In the genomic region with DNA sequence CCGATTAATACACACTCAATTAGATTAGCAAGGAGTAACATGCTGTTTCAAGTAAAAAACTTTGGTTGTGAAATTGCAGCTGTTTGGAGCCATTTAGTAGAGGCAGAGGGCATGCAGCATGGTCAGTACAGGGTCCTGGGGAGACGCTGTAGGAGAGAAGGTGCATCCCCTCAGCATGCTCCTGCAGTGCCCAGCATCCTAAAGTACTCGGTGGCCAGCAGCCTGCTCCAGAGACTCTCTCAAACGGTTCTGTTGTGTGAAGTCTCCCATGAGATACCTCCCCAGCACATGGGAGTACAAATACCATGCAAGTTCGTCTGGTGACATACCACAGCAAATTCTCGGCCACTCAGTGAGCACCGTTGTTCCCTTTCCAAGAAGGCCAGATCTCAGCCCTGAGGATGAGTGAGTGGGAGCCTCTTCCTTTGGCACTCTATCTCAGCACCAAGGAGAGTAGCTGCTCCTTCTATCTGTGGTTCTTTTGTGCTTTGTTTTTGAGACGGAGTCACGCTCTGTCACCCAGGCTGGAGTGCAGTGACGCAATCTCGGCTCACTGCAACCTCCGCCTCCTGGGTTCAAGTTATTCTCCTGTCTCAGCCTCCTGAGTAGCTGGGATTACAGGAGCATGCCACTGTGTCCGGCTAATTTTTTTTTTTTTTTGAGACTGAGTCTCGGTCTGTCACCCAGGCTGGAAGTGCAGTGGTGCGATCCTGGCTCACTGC, we compare ENCODE assay signal across 17 cellular contexts.
DNase-seq lines count a peak whose midpoint lies in the region; ATAC-seq, FAIRE-seq and TF ChIP-seq lines count a peak whose summit lies in the region.
"Had no signal": no experiment of that assay in that cellular context is flagged by ENCODE, and none has a peak within 500 bp of the region (broad histone marks: within the 10 kb centered on the region; RNA-seq: fewer than 3 reads in every experiment).

No MANE protein-coding gene starts in this region.

- H2AFZ ChIP-seq in HepG2 (ENCODE audit: low read length) = no peak overlapping the region

- no peak overlapping the region for H3K4me3 ChIP-seq in HEK293 (ENCODE audit: low read depth, low read length)
- H3K4me3 ChIP-seq in HepG2 (replicated peaks in 1 of 3; ENCODE audit: insufficient read depth in 1 of 3, low read depth in 2 of 3, low read length in 3 of 3) = no peak overlapping the region
- H3K4me3 ChIP-seq in testis = no peak overlapping the region
- H3K4me3 ChIP-seq: ovary, stomach had no signal

- CTCF ChIA-PET in HEK293 (lab: Yijun Ruan, JAX) (interaction anchor here (0.5 to 1.0 kb wide), 3 partner anchors 176 to 316 kb away, joined by 3 to 4 read pairs (median 3); no protein-coding TSS in a partner anchor), HepG2 (lab: Yijun Ruan, JAX; ENCODE audit: low intra/inter-chr PET ratio, low total read pairs) (no interaction called here)

- H4K20me1 ChIP-seq in HepG2 (ENCODE audit: insufficient read depth, low read length) = no peaks in the 10 kb centered on the region

- FAIRE-seq in HepG2 (lab: Jason Lieb, UNC) (no peak), RCC 7860 (lab: Jason Lieb, UNC) (no peak)
- FAIRE-seq: HTR-8/SVneo had no signal

- H3K27ac ChIP-seq in HEK293 (ENCODE audit: extremely low read depth, low read depth, low read length) = no peak overlapping the region
- H3K27ac ChIP-seq in cingulate gyrus (ENCODE audit: low read depth, low read length) = peak overlapping the region; percentile 32
- H3K27ac ChIP-seq in HepG2 (ENCODE audit: extremely low read length, insufficient read depth, low read length) = no peak overlapping the region
- H3K27ac ChIP-seq in testis = peak overlapping the region; percentile 2 to 28
- H3K27ac ChIP-seq: ovary, stomach, WERI-Rb-1 had no signal

- H3K9ac ChIP-seq in HepG2 (ENCODE audit: insufficient read depth, low read depth, low read length) = no peak overlapping the region

- whole genome bisulfite sequencing in HepG2 (ENCODE audit: low lambda C conversion rate) = 97% methylated on average over 13 of the region's 15 CpGs
- WGBS in testis, 2 donors = 63 to 68% methylated on average over 15 of the region's 15 CpGs

- H3K27me3 ChIP-seq in HepG2 (ENCODE audit: control insufficient read depth in 1 of 2, insufficient read depth in 2 of 2, low read length in 2 of 2) (no peaks in the 10 kb centered on the region), testis (no peaks in the 10 kb centered on the region)
- H3K27me3 ChIP-seq: ovary, stomach had no signal

- TF ChIP-seq RAD21 in HepG2 (CRISPR knock-in tag; IDR thresholded peaks at IDR 0.05) = no peak

- no peak overlapping the region for H3K4me2 ChIP-seq in HepG2 (ENCODE audit: low read depth, low read length)

- H3K79me2 ChIP-seq in HepG2 (ENCODE audit: insufficient read depth, low read length) = no peaks in the 10 kb centered on the region

- TF ChIP-seq EP300 in HepG2 (IDR thresholded peaks at IDR 0.05; ENCODE audit: low read depth in 2 of 2, low read length in 2 of 2) (no peak), HepG2 (CRISPR knock-in tag; IDR thresholded peaks at IDR 0.05; ENCODE audit: borderline replicate concordance) (no peak)

- H3K36me3 ChIP-seq in HEK293 (ENCODE audit: control insufficient read depth in 2 of 2, insufficient read depth in 1 of 2, low read length in 2 of 2) (peaks cover 0 to 3% of the 10 kb centered on the region in 2 experiments; a peak in 1 of 3 replicates), HepG2 (replicated peaks in 1 of 2; ENCODE audit: control insufficient read depth in 1 of 2, insufficient read depth in 2 of 2, low read length in 2 of 2) (peaks cover 0 to 10% of the 10 kb centered on the region in 2 experiments; a peak in 2 of 5 replicates), testis (ENCODE audit: low read depth, missing control alignments) (no peaks in the 10 kb centered on the region)
- H3K36me3 ChIP-seq: ovary had no signal

- in situ Hi-C loops in HepG2 (cut with HindIII; ENCODE audit: extremely low pct_ligation_motif_present, low pct_unique_long_range_greater_than_20kb) = loop anchor here (5.0 kb wide), 1 partner anchor 173 kb away; no protein-coding TSS in a partner anchor

- peak; percentile 42 for ATAC-seq in HepG2
- ATAC-seq in GM18868 (IDR thresholded peaks at IDR 0.05; ENCODE audit: unreplicated experiment) = no peak

- H3K4me1 ChIP-seq in HEK293 (ENCODE audit: control insufficient read depth, insufficient read depth, low read length) (no peaks in the 10 kb centered on the region), HepG2 (ENCODE audit: insufficient read depth, low read length) (no peaks in the 10 kb centered on the region), testis (no peaks in the 10 kb centered on the region)

- POLR2A ChIA-PET in HEK293 (lab: Yijun Ruan, JAX) (no interaction called here), HepG2 (lab: Yijun Ruan, JAX) (no interaction called here)

- H3K9me3 ChIP-seq in HEK293 (ENCODE audit: control insufficient read depth, insufficient read depth, low read depth, low read length) = no peaks in the 10 kb centered on the region
- H3K9me3 ChIP-seq in HepG2 (ENCODE audit: low read length) = no peaks in the 10 kb centered on the region
- no peaks in the 10 kb centered on the region for H3K9me3 ChIP-seq in testis
- H3K9me3 ChIP-seq: ovary, stomach had no signal

- intact Hi-C loops in HepG2 (cut with micrococcal nuclease; ENCODE audit: unreplicated experiment) (no loop called here), testis (cut with DNase I; ENCODE audit: low total_unique reads) (no loop called here)

- TF ChIP-seq CTCF in HEK293 (tag by site-specific recombination; IDR thresholded peaks at IDR 0.05) = no peak
- TF ChIP-seq CTCF in HepG2 (CRISPR knock-in tag; IDR thresholded peaks at IDR 0.05) = no peak
- no peak for TF ChIP-seq CTCF in testis (IDR thresholded peaks at IDR 0.05)

- TF ChIP-seq POLR2A in HepG2 (IDR thresholded peaks at IDR 0.05; ENCODE audit: insufficient read depth in 1 of 2, low read depth in 2 of 2, low read length in 2 of 2) = no peak
- no peak for TF ChIP-seq POLR2A in testis (IDR thresholded peaks at IDR 0.05)

- DNase-seq in HepG2 (ENCODE audit: low spot score) (no peak), testis (peak; percentile 86), A172 (ENCODE audit: low spot score) (no peak), RCC 7860 (ENCODE audit: low spot score) (no peak)
- DNase-seq: activated effector memory CD4-positive, alpha-beta T cell treated with Interleukin-2 at 50 U/mL for 16 hours; amniotic stem cell; cortex of kidney; GOT3; NCI-H1930; NCI-H510A treated with DMSO at 0.1 percent for 48 hours; ovary; stomach; WERI-Rb-1 had no signal

- BruUV-seq in HepG2 (replicated peaks; lab: Mats Ljungman, UMichigan) = no TSS peak

TF ChIP-seq in HEK293, 187 proteins besides CTCF, POLR2A, EP300 and RAD21:
- no peak for TF ChIP-seq ZNF324 (tag by site-specific recombination; IDR thresholded peaks at IDR 0.05)
- TF ChIP-seq, protein P1, sequence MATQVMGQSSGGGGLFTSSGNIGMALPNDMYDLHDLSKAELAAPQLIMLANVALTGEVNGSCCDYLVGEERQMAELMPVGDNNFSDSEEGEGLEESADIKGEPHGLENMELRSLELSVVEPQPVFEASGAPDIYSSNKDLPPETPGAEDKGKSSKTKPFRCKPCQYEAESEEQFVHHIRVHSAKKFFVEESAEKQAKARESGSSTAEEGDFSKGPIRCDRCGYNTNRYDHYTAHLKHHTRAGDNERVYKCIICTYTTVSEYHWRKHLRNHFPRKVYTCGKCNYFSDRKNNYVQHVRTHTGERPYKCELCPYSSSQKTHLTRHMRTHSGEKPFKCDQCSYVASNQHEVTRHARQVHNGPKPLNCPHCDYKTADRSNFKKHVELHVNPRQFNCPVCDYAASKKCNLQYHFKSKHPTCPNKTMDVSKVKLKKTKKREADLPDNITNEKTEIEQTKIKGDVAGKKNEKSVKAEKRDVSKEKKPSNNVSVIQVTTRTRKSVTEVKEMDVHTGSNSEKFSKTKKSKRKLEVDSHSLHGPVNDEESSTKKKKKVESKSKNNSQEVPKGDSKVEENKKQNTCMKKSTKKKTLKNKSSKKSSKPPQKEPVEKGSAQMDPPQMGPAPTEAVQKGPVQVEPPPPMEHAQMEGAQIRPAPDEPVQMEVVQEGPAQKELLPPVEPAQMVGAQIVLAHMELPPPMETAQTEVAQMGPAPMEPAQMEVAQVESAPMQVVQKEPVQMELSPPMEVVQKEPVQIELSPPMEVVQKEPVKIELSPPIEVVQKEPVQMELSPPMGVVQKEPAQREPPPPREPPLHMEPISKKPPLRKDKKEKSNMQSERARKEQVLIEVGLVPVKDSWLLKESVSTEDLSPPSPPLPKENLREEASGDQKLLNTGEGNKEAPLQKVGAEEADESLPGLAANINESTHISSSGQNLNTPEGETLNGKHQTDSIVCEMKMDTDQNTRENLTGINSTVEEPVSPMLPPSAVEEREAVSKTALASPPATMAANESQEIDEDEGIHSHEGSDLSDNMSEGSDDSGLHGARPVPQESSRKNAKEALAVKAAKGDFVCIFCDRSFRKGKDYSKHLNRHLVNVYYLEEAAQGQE (tag by site-specific recombination; IDR thresholded peaks at IDR 0.05) = peak; percentile 50; the same call in 1 of the 2 replicates

TF ChIP-seq in HepG2, 621 proteins besides CTCF, POLR2A, EP300 and RAD21 (continues in another document):
- no peak for TF ChIP-seq ZSCAN30 (CRISPR knock-in tag; IDR thresholded peaks at IDR 0.05)
- TF ChIP-seq SMARCC2 (IDR thresholded peaks at IDR 0.05) = no peak
- TF ChIP-seq RELA (CRISPR knock-in tag; IDR thresholded peaks at IDR 0.05) = no peak
- TF ChIP-seq MTERF4 (CRISPR knock-in tag; IDR thresholded peaks at IDR 0.05) = no peak
- no peak for TF ChIP-seq MEF2D (CRISPR knock-in tag; IDR thresholded peaks at IDR 0.05)
- TF ChIP-seq, protein P2, sequence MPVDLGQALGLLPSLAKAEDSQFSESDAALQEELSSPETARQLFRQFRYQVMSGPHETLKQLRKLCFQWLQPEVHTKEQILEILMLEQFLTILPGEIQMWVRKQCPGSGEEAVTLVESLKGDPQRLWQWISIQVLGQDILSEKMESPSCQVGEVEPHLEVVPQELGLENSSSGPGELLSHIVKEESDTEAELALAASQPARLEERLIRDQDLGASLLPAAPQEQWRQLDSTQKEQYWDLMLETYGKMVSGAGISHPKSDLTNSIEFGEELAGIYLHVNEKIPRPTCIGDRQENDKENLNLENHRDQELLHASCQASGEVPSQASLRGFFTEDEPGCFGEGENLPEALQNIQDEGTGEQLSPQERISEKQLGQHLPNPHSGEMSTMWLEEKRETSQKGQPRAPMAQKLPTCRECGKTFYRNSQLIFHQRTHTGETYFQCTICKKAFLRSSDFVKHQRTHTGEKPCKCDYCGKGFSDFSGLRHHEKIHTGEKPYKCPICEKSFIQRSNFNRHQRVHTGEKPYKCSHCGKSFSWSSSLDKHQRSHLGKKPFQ (CRISPR knock-in tag; IDR thresholded peaks at IDR 0.05; ENCODE audit: insufficient replicate concordance) = no peak
- TF ChIP-seq PPARG (CRISPR knock-in tag; conservative IDR thresholded peaks at IDR 0.05) = no peak

Comparison
In these comparisons a context has a peak if more than half of its experiments do, and no peak if none do; other contexts are left out.
1. H3K27ac ChIP-seq: peak in cingulate gyrus (single experiment) and testis (2 of 2); none in HEK293 (single experiment) and HepG2 (single experiment).